In genomic region chr14:78697341-78697740, GRCh38 we compare ENCODE assay signal across 8 cellular contexts.
A peak's percentile ranks its signal among the peaks of the same experiment; 100 is the strongest.
DNase-seq lines count a peak whose midpoint lies in the region; ATAC-seq and TF ChIP-seq lines count a peak whose summit lies in the region.

No MANE protein-coding gene starts in this region.

- H3K27me3 ChIP-seq in body of pancreas = no peaks in the 10 kb centered on the region

- TF ChIP-seq CTCF in body of pancreas (IDR thresholded peaks at IDR 0.05) = peak in 6 of 7 experiments; percentile 31 to 50 (median 44)
- peak; percentile 44 to 62 (median 54) for TF ChIP-seq CTCF in nephron (IDR thresholded peaks at IDR 0.05; ENCODE audit: unreplicated experiment in 3 of 3)

- DNase-seq in GM04504 (ENCODE audit: low read depth) (peak; percentile 11), NAMALWA (ENCODE audit: low spot score) (peak; percentile 26), body of pancreas (no peak), middle frontal gyrus (ENCODE audit: extremely low spot score, low spot score) (no peak), SK-N-DZ (ENCODE audit: low spot score) (no peak)
- no peak for DNase-seq in activated T-helper 1 cell treated with anti-CD3 and anti-CD28 coated beads, Interleukin-12 subunit alpha, Interleukin-12 subunit beta, Interleukin-2, Interleukin-4 antibody, amounts not matched to agents 30 ng/mL and 10 ng/mL and 1 ng/mL, durations not matched to agents 14 hours and 24 hours and 36 hours (ENCODE audit: low spot score)

- no peaks in the 10 kb centered on the region for H3K36me3 ChIP-seq in body of pancreas (replicated peaks in 1 of 2; ENCODE audit: insufficient read depth in 1 of 2, low read depth in 2 of 2)

- no peaks in the 10 kb centered on the region for H3K9me3 Mint-ChIP-seq in nephron
- H3K9me3 Mint-ChIP-seq in activated T-helper 1 cell treated with anti-CD3 and anti-CD28 coated beads, Interleukin-12 subunit alpha, Interleukin-12 subunit beta, Interleukin-2, Interleukin-4 antibody, amounts not matched to agents 30 ng/mL and 10 ng/mL and 1 ng/mL, durations not matched to agents 14 hours and 24 hours and 36 hours = no peaks in the 10 kb centered on the region

- no peak for ATAC-seq in body of pancreas
- no peak for ATAC-seq in GM21390 (IDR thresholded peaks at IDR 0.05; ENCODE audit: unreplicated experiment)

- no peak overlapping the region for H3K4me3 ChIP-seq in body of pancreas

- no peaks in the 10 kb centered on the region for H3K4me1 Mint-ChIP-seq in nephron
- H3K4me1 Mint-ChIP-seq in activated T-helper 1 cell treated with anti-CD3 and anti-CD28 coated beads, Interleukin-12 subunit alpha, Interleukin-12 subunit beta, Interleukin-2, Interleukin-4 antibody, amounts not matched to agents 30 ng/mL and 10 ng/mL and 1 ng/mL, durations not matched to agents 14 hours and 24 hours and 36 hours (ENCODE audit: low read depth) = no peaks in the 10 kb centered on the region

- H3K4me3 Mint-ChIP-seq in nephron = no peak overlapping the region
- H3K4me3 Mint-ChIP-seq in activated T-helper 1 cell treated with anti-CD3 and anti-CD28 coated beads, Interleukin-12 subunit alpha, Interleukin-12 subunit beta, Interleukin-2, Interleukin-4 antibody, amounts not matched to agents 30 ng/mL and 10 ng/mL and 1 ng/mL, durations not matched to agents 14 hours and 24 hours and 36 hours = no peak overlapping the region

- no peak for TF ChIP-seq POLR2A in body of pancreas (IDR thresholded peaks at IDR 0.05)

- H3K27me3 Mint-ChIP-seq in nephron (ENCODE audit: low read depth) = no peaks in the 10 kb centered on the region
- no peaks in the 10 kb centered on the region for H3K27me3 Mint-ChIP-seq in activated T-helper 1 cell treated with anti-CD3 and anti-CD28 coated beads, Interleukin-12 subunit alpha, Interleukin-12 subunit beta, Interleukin-2, Interleukin-4 antibody, amounts not matched to agents 30 ng/mL and 10 ng/mL and 1 ng/mL, durations not matched to agents 14 hours and 24 hours and 36 hours (ENCODE audit: insufficient read depth)

- no peaks in the 10 kb centered on the region for H3K4me1 ChIP-seq in body of pancreas

- no peak overlapping the region for H3K27ac Mint-ChIP-seq in nephron
- no peak overlapping the region for H3K27ac Mint-ChIP-seq in activated T-helper 1 cell treated with anti-CD3 and anti-CD28 coated beads, Interleukin-12 subunit alpha, Interleukin-12 subunit beta, Interleukin-2, Interleukin-4 antibody, amounts not matched to agents 30 ng/mL and 10 ng/mL and 1 ng/mL, durations not matched to agents 14 hours and 24 hours and 36 hours

- 8 to 17% methylated on average over 2 of the region's 2 CpGs for WGBS in body of pancreas, 2 donors

- no peaks in the 10 kb centered on the region for H3K36me3 Mint-ChIP-seq in nephron (ENCODE audit: low read depth)
- H3K36me3 Mint-ChIP-seq in activated T-helper 1 cell treated with anti-CD3 and anti-CD28 coated beads, Interleukin-12 subunit alpha, Interleukin-12 subunit beta, Interleukin-2, Interleukin-4 antibody, amounts not matched to agents 30 ng/mL and 10 ng/mL and 1 ng/mL, durations not matched to agents 14 hours and 24 hours and 36 hours (ENCODE audit: low read depth) = no peaks in the 10 kb centered on the region

- no peaks in the 10 kb centered on the region for H3K9me3 ChIP-seq in body of pancreas

- no peak overlapping the region for H3K27ac ChIP-seq in body of pancreas

- intact Hi-C loops in body of pancreas (cut with DNase I) = no loop called here
- intact Hi-C loops in activated T-helper 1 cell treated with anti-CD3 and anti-CD28 coated beads, Interleukin-12 subunit alpha, Interleukin-12 subunit beta, Interleukin-2, Interleukin-4 antibody, amounts not matched to agents 30 ng/mL and 10 ng/mL and 1 ng/mL, durations not matched to agents 14 hours and 24 hours and 36 hours (cut with micrococcal nuclease) = loop anchor here (1.0 to 10.0 kb wide), 2 partner anchors 103 to 249 kb away; no protein-coding TSS in a partner anchor

Comparison
In these comparisons a context has a peak if more than half of its experiments do, and no peak if none do; other contexts are left out.
1. DNase-seq: peak in GM04504 (single experiment) and NAMALWA (single experiment); none in body of pancreas (0 of 4), middle frontal gyrus (single experiment), SK-N-DZ (single experiment) and activated T-helper 1 cell treated with anti-CD3 and anti-CD28 coated beads, Interleukin-12 subunit alpha, Interleukin-12 subunit beta, Interleukin-2, Interleukin-4 antibody, amounts not matched to agents 30 ng/mL and 10 ng/mL and 1 ng/mL, durations not matched to agents 14 hours and 24 hours and 36 hours (single experiment).